Comparison of ENCODE assay signal across 1 cellular context in genomic region chr1:27772071-27772470, GRCh38.
TF ChIP-seq lines count a peak whose summit lies in the region.

No MANE protein-coding gene starts in this region.

TF ChIP-seq in H1, 55 proteins besides CTCF, POLR2A, EP300 and RAD21:
- TF ChIP-seq BCL11A (IDR thresholded peaks at IDR 0.05; ENCODE audit: low read depth in 2 of 2, low read length in 2 of 2) (no peak), KDM1A (IDR thresholded peaks at IDR 0.05; ENCODE audit: borderline replicate concordance, low read length) (no peak), TEAD4 (IDR thresholded peaks at IDR 0.05; ENCODE audit: low read depth, low read length) (no peak), KDM5A (IDR thresholded peaks at IDR 0.05; ENCODE audit: low read length) (no peak), KDM4A (IDR thresholded peaks at IDR 0.05; ENCODE audit: low read depth, low read length, severe bottlenecking) (no peak), NANOG (IDR thresholded peaks at IDR 0.05; ENCODE audit: insufficient read depth, low read depth, low read length, poor library complexity, severe bottlenecking) (no peak), SAP30 (IDR thresholded peaks at IDR 0.05; ENCODE audit: insufficient read depth, insufficient replicate concordance, low read length) (no peak), MAFK (IDR thresholded peaks at IDR 0.05; ENCODE audit: low read depth, low read length) (no peak), YY1 (IDR thresholded peaks at IDR 0.05; ENCODE audit: low read depth, low read length) (no peak), RBBP5 (IDR thresholded peaks at IDR 0.05; ENCODE audit: borderline replicate concordance, low read depth, low read length) (no peak), HDAC6 (IDR thresholded peaks at IDR 0.05; ENCODE audit: low read depth, low read length) (no peak)
- TF ChIP-seq, protein P1, sequence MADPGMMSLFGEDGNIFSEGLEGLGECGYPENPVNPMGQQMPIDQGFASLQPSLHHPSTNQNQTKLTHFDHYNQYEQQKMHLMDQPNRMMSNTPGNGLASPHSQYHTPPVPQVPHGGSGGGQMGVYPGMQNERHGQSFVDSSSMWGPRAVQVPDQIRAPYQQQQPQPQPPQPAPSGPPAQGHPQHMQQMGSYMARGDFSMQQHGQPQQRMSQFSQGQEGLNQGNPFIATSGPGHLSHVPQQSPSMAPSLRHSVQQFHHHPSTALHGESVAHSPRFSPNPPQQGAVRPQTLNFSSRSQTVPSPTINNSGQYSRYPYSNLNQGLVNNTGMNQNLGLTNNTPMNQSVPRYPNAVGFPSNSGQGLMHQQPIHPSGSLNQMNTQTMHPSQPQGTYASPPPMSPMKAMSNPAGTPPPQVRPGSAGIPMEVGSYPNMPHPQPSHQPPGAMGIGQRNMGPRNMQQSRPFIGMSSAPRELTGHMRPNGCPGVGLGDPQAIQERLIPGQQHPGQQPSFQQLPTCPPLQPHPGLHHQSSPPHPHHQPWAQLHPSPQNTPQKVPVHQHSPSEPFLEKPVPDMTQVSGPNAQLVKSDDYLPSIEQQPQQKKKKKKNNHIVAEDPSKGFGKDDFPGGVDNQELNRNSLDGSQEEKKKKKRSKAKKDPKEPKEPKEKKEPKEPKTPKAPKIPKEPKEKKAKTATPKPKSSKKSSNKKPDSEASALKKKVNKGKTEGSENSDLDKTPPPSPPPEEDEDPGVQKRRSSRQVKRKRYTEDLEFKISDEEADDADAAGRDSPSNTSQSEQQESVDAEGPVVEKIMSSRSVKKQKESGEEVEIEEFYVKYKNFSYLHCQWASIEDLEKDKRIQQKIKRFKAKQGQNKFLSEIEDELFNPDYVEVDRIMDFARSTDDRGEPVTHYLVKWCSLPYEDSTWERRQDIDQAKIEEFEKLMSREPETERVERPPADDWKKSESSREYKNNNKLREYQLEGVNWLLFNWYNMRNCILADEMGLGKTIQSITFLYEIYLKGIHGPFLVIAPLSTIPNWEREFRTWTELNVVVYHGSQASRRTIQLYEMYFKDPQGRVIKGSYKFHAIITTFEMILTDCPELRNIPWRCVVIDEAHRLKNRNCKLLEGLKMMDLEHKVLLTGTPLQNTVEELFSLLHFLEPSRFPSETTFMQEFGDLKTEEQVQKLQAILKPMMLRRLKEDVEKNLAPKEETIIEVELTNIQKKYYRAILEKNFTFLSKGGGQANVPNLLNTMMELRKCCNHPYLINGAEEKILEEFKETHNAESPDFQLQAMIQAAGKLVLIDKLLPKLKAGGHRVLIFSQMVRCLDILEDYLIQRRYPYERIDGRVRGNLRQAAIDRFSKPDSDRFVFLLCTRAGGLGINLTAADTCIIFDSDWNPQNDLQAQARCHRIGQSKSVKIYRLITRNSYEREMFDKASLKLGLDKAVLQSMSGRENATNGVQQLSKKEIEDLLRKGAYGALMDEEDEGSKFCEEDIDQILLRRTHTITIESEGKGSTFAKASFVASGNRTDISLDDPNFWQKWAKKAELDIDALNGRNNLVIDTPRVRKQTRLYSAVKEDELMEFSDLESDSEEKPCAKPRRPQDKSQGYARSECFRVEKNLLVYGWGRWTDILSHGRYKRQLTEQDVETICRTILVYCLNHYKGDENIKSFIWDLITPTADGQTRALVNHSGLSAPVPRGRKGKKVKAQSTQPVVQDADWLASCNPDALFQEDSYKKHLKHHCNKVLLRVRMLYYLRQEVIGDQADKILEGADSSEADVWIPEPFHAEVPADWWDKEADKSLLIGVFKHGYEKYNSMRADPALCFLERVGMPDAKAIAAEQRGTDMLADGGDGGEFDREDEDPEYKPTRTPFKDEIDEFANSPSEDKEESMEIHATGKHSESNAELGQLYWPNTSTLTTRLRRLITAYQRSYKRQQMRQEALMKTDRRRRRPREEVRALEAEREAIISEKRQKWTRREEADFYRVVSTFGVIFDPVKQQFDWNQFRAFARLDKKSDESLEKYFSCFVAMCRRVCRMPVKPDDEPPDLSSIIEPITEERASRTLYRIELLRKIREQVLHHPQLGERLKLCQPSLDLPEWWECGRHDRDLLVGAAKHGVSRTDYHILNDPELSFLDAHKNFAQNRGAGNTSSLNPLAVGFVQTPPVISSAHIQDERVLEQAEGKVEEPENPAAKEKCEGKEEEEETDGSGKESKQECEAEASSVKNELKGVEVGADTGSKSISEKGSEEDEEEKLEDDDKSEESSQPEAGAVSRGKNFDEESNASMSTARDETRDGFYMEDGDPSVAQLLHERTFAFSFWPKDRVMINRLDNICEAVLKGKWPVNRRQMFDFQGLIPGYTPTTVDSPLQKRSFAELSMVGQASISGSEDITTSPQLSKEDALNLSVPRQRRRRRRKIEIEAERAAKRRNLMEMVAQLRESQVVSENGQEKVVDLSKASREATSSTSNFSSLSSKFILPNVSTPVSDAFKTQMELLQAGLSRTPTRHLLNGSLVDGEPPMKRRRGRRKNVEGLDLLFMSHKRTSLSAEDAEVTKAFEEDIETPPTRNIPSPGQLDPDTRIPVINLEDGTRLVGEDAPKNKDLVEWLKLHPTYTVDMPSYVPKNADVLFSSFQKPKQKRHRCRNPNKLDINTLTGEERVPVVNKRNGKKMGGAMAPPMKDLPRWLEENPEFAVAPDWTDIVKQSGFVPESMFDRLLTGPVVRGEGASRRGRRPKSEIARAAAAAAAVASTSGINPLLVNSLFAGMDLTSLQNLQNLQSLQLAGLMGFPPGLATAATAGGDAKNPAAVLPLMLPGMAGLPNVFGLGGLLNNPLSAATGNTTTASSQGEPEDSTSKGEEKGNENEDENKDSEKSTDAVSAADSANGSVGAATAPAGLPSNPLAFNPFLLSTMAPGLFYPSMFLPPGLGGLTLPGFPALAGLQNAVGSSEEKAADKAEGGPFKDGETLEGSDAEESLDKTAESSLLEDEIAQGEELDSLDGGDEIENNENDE (IDR thresholded peaks at IDR 0.05; ENCODE audit: insufficient replicate concordance, low read length): no peak
